ENCODE assay signal across 1 cellular context in genomic region chr9:136673970-136674785, GRCh38.
TF ChIP-seq lines count a peak whose summit lies in the region.

No MANE protein-coding gene starts in this region.

TF ChIP-seq in IMR-90, 13 proteins besides CTCF, POLR2A, EP300 and RAD21:
- TF ChIP-seq FOS (IDR thresholded peaks at IDR 0.05; ENCODE audit: low read depth, low read length) (no peak), MXI1 (IDR thresholded peaks at IDR 0.05; ENCODE audit: borderline replicate concordance, low read depth, low read length) (no peak), NFE2L2 (IDR thresholded peaks at IDR 0.05; ENCODE audit: low read depth, low read length) (no peak), CHD1 (IDR thresholded peaks at IDR 0.05; ENCODE audit: low read depth, low read length) (no peak), RFX5 (IDR thresholded peaks at IDR 0.05; ENCODE audit: low read depth, low read length) (no peak), BHLHE40 (IDR thresholded peaks at IDR 0.05; ENCODE audit: low read depth, low read length) (no peak)
